In the genomic region with DNA sequence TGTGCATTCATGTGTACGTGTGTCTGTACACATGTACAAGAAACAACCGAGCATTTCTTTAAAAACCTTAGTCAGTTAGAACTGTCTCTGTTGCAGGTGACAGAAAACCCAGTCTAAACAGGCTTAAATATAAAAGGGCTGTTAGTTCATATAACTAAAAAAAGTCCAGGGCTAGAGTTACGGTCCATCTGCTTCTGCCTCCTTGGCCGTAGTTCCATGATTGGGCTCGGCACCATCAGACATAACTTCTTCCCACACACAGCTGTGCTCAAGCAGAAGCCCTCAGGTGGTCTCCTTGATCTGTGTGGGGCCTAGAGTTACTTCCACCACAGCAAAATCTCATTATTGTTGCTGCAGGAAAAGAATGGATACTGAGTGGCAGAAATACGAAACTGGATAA, we compare ENCODE assay signal across 19 cellular contexts. TPM values are rescaled to one million over a fixed set of nuclear protein-coding genes. Genes with fewer than 3 reads are reported as not detected.
DNase-seq lines count a peak whose midpoint lies in the region; ATAC-seq and TF ChIP-seq lines count a peak whose summit lies in the region.
"Had no signal": no experiment of that assay in that cellular context is flagged by ENCODE, and none has a peak within 500 bp of the region (broad histone marks: within the 10 kb centered on the region; RNA-seq: fewer than 3 reads in every experiment).

No MANE protein-coding gene starts in this region.

- no peak for ATAC-seq in HG03469 (IDR thresholded peaks at IDR 0.05; ENCODE audit: unreplicated experiment)
- ATAC-seq: HCT116 had no signal

- H3K27me3 Mint-ChIP-seq in CD4-positive, alpha-beta memory T cell: no peaks in the 10 kb centered on the region
- H3K27me3 Mint-ChIP-seq: IgD-negative memory B cell had no signal

- H3K4me3 Mint-ChIP-seq in CD4-positive, alpha-beta memory T cell: no peak overlapping the region
- H3K4me3 Mint-ChIP-seq: IgD-negative memory B cell had no signal

- no peaks in the 10 kb centered on the region for H3K9me3 ChIP-seq in CD4-positive, alpha-beta memory T cell (ENCODE audit: control insufficient read depth in 1 of 2, low read length in 2 of 2)
- H3K9me3 ChIP-seq in osteoblast (ENCODE audit: low read depth, low read length): no peaks in the 10 kb centered on the region
- H3K9me3 ChIP-seq: SK-N-SH had no signal

- no peaks in the 10 kb centered on the region for H3K9me3 Mint-ChIP-seq in CD4-positive, alpha-beta memory T cell
- H3K9me3 Mint-ChIP-seq: IgD-negative memory B cell had no signal

- H3K36me3 Mint-ChIP-seq in CD4-positive, alpha-beta memory T cell: peaks cover 38 to 54% of the 10 kb centered on the region in 2 donors

- H3K27ac Mint-ChIP-seq in CD4-positive, alpha-beta memory T cell: peak overlapping the region in 4 of 7 donors; percentile 35 to 79 (median 57)
- H3K27ac Mint-ChIP-seq: IgD-negative memory B cell had no signal

- no peak overlapping the region for H2AFZ ChIP-seq in osteoblast (ENCODE audit: low read length)

- H3K27ac ChIP-seq in CD4-positive, alpha-beta memory T cell (ENCODE audit: low read depth, low read length): no peak overlapping the region
- peak overlapping the region; percentile 76 for H3K27ac ChIP-seq in osteoblast (ENCODE audit: low read depth, low read length)
- H3K27ac ChIP-seq: C4-2B, RWPE1 had no signal

- peaks cover 0 to 2% (median under 1%) of the 10 kb centered on the region in 4 donors for H3K4me1 Mint-ChIP-seq in CD4-positive, alpha-beta memory T cell
- H3K4me1 Mint-ChIP-seq: IgD-negative memory B cell had no signal

- TF ChIP-seq CTCF in osteoblast (IDR thresholded peaks at IDR 0.05; ENCODE audit: extremely low read depth, low read depth, low read length): no peak

- H3K4me3 ChIP-seq in CD4-positive, alpha-beta memory T cell (ENCODE audit: low read length in 2 of 2): no peak overlapping the region
- no peak overlapping the region for H3K4me3 ChIP-seq in osteoblast (ENCODE audit: insufficient read depth, low read length)

- POLR2A ChIA-PET in CD4-positive, alpha-beta memory T cell (lab: Charles Lee; ENCODE audit: partially characterized antibody): no interaction called here

- no peak for DNase-seq in CD4-positive, alpha-beta memory T cell
- DNase-seq in NCI-H524 (lab: John Stamatoyannopoulos, UW) (peak; percentile 18 to 82), islet precursor cell (peak; percentile 7), osteoblast (ENCODE audit: insufficient read length, low spot score, missing footprints) (no peak), NOMO-1 (lab: John Stamatoyannopoulos, UW; ENCODE audit: unreplicated experiment in 2 of 2) (no peak), SKM-1 treated with dmso at 0.1 percent for 144 hours (lab: John Stamatoyannopoulos, UW; ENCODE audit: unreplicated experiment) (no peak), T-helper 2 cell (no peak)
- DNase-seq: DMS79, NCI-H1105 treated with DMSO at 0.1 percent for 48 hours, NCI-H2081 treated with DMSO at 0.1 percent for 48 hours, NCI-H446 treated with DMSO at 0.1 percent for 48 hours, NCI-H748 treated with DMSO at 0.1 percent for 48 hours, SIG-M5, SK-N-SH had no signal

- no peaks in the 10 kb centered on the region for H3K27me3 ChIP-seq in CD4-positive, alpha-beta memory T cell (ENCODE audit: insufficient read depth, low read length)
- H3K27me3 ChIP-seq in osteoblast (ENCODE audit: insufficient read depth, low read length): no peaks in the 10 kb centered on the region

- H3K36me3 ChIP-seq in CD4-positive, alpha-beta memory T cell (ENCODE audit: insufficient read depth, low read length): peaks cover 39% of the 10 kb centered on the region
- H3K36me3 ChIP-seq in osteoblast (ENCODE audit: insufficient read depth, low read length): peaks cover 63% of the 10 kb centered on the region

- intact Hi-C loops in CD4-positive, alpha-beta memory T cell (cut with micrococcal nuclease): no loop called here

- CTCF ChIA-PET in CD4-positive, alpha-beta memory T cell (lab: Charles Lee; ENCODE audit: partially characterized antibody): interaction anchor here (0.9 kb wide), 1 partner anchor 12 kb away, joined by 3 read pairs; no protein-coding TSS in a partner anchor

- peaks cover 2% of the 10 kb centered on the region for H4K20me1 ChIP-seq in osteoblast (ENCODE audit: insufficient read depth, low read length)

- no peak overlapping the region for H3K4me2 ChIP-seq in osteoblast (ENCODE audit: insufficient read depth, low read length)
- H3K4me2 ChIP-seq: SK-N-SH had no signal

- H3K4me1 ChIP-seq in CD4-positive, alpha-beta memory T cell (ENCODE audit: insufficient read depth, low read length): no peaks in the 10 kb centered on the region
- H3K4me1 ChIP-seq in osteoblast (ENCODE audit: insufficient read depth, low read length): peaks cover 20% of the 10 kb centered on the region

- peaks cover 11% of the 10 kb centered on the region for H3K79me2 ChIP-seq in osteoblast (ENCODE audit: insufficient read depth, low read length)

RNA-seq across cellular contexts. Expression of a gene that starts 34.6 kb away (rescaled TPM):
- total RNA-seq in CD4-positive, alpha-beta memory T cell: 1 to 10 TPM; 2.8 to 3.0 TPM
- polyA plus RNA-seq in CD4-positive, alpha-beta memory T cell: 1 to 10 TPM; 2.0 to 2.1 TPM
- total RNA-seq in osteoblast: 5.1 and 8.3 TPM in 2 replicates

RNA-seq across cellular contexts. Expression of a gene that starts 40.9 kb away (rescaled TPM):
- 10 to 100 TPM; 14.0 TPM for total RNA-seq in CD4-positive, alpha-beta memory T cell
- 1 to 10 TPM; 4.6 to 9.3 TPM for polyA plus RNA-seq in CD4-positive, alpha-beta memory T cell
- 9.0 and 10.6 TPM in 2 replicates for total RNA-seq in osteoblast

Comparison
In these comparisons a context has a peak if more than half of its experiments do, and no peak if none do; other contexts are left out.
1. DNase-seq: peak in NCI-H524 (2 of 2) and islet precursor cell (single experiment); none in CD4-positive, alpha-beta memory T cell (0 of 5), osteoblast (single experiment), NOMO-1 (0 of 2), SKM-1 treated with dmso at 0.1 percent for 144 hours (single experiment) and T-helper 2 cell (0 of 5).